21 cellular contexts compared by ENCODE assay signal in genomic region chr7:31741852-31742251, GRCh38. TPM values are rescaled to one million over a fixed set of nuclear protein-coding genes. Genes with fewer than 3 reads are reported as not detected.
"Had no signal": no experiment of that assay in that cellular context is flagged by ENCODE, and none has a peak within 500 bp of the region (broad histone marks: within the 10 kb centered on the region; RNA-seq: fewer than 3 reads in every experiment).

No MANE protein-coding gene starts in this region.

- H3K27ac ChIP-seq: WERI-Rb-1 had no signal

- DNase-seq: activated CD4-positive, alpha-beta T cell treated with anti-CD3 and anti-CD28 coated beads for 4 hours; activated CD8-positive, alpha-beta memory T cell treated with anti-CD3 and anti-CD28 coated beads, Interleukin-2, amount 50 U/mL, for 48 hours; activated CD8-positive, alpha-beta T cell treated with anti-CD3 and anti-CD28 coated beads, Interleukin-2, amount 10 ng/mL, durations not matched to agents 7 days and 5 days; activated T-cell treated with anti-CD3 and anti-CD28 coated beads, Interleukin-2, amount 50 U/mL, for 1 hour; aorta; cerebellar nuclear complex; Karpas-422; MM.1S; NCI-H1105; NCI-H1436; NCI-H187; NCI-H2081 treated with DMSO at 0.1 percent for 48 hours; NCI-H446; NCI-H524; SIG-M5; T-helper 17 cell; T-helper 9 cell; WERI-Rb-1 had no signal

- H3K4me3 ChIP-seq: K562 had no signal

- H3K36me3 ChIP-seq: WERI-Rb-1 had no signal

- ATAC-seq: activated CD4-positive, CD25-positive, alpha-beta regulatory T cell treated with anti-CD3 and anti-CD28 coated beads, Interleukin-2, amount 50 U/mL, for 24 hours; activated CD8-positive, alpha-beta T cell treated with anti-CD3 and anti-CD28 coated beads, Interleukin-2, amount 10 ng/mL, durations not matched to agents 7 days and 5 days; K562; T-helper 17 cell had no signal

RNA-seq across cellular contexts. Expression of gene PPP1R17, which starts 54.8 kb away (rescaled TPM):
- total RNA-seq: activated CD8-positive, alpha-beta T cell treated with anti-CD3 and anti-CD28 coated beads, Interleukin-2, amount 10 ng/mL, durations not matched to agents 7 days and 5 days; aorta; cardiac septum; K562; T-helper 17 cell had no signal
- polyA plus RNA-seq: aorta, K562 had no signal
